In genomic region chr9:34377402-34377741, GRCh38 we compare ENCODE assay signal across 8 cellular contexts. TPM values are rescaled to one million over a fixed set of nuclear protein-coding genes. Genes with fewer than 3 reads are reported as not detected.
DNase-seq lines count a peak whose midpoint lies in the region; ATAC-seq and TF ChIP-seq lines count a peak whose summit lies in the region.

No MANE protein-coding gene starts in this region.

- H3K79me2 ChIP-seq in GM23338 (replicated peaks; ENCODE audit: insufficient read depth), result no peaks in the 10 kb centered on the region

- peaks cover 43% of the 10 kb centered on the region for H3K27me3 ChIP-seq in GM23338 (ENCODE audit: insufficient read depth)

- H3K9ac ChIP-seq in SK-N-MC (ENCODE audit: insufficient read length), result no peak overlapping the region

- no peak for ATAC-seq in GM23338
- ATAC-seq in GM18502 (IDR thresholded peaks at IDR 0.05; ENCODE audit: poor library complexity, unreplicated experiment), result no peak
- ATAC-seq in HG02759 (IDR thresholded peaks at IDR 0.05; ENCODE audit: unreplicated experiment), result no peak
- ATAC-seq in GM19351 (IDR thresholded peaks at IDR 0.05; ENCODE audit: unreplicated experiment), result no peak

- intact Hi-C loops in posterior vena cava (cut with DNase I), result loop anchor here in 1 of 2 donors (2.0 kb wide), 1 partner anchor 39 kb away; no protein-coding TSS in a partner anchor

- no peaks in the 10 kb centered on the region; the same call in 1 of the 2 replicates for H3F3A ChIP-seq in GM23338 (replicated peaks; ENCODE audit: low read depth)

- no peak for TF ChIP-seq CTCF in GM23338 (conservative IDR thresholded peaks at IDR 0.05; ENCODE audit: low read depth in 2 of 2)
- TF ChIP-seq CTCF in foreskin fibroblast (IDR thresholded peaks at IDR 0.05; ENCODE audit: low read depth, low read length), result no peak

- no peaks in the 10 kb centered on the region for H3K9me2 ChIP-seq in GM23338 (ENCODE audit: insufficient read depth)

- H2AFZ ChIP-seq in GM23338, result peak overlapping the region; percentile 93

- no peaks in the 10 kb centered on the region; the same call in 2 of the 3 replicates for H3K36me3 Mint-ChIP-seq in GM23338 (ENCODE audit: low read depth)

- H3K4me1 Mint-ChIP-seq in GM23338, result peaks cover 31% of the 10 kb centered on the region

- H3K27ac Mint-ChIP-seq in GM23338, result no peak overlapping the region

- H4K20me1 ChIP-seq in GM23338 (replicated peaks; ENCODE audit: insufficient read depth), result no peaks in the 10 kb centered on the region

- H3K4me1 ChIP-seq in GM23338 (ENCODE audit: insufficient read depth), result peaks cover 29% of the 10 kb centered on the region

- H3K9me3 ChIP-seq in SK-N-MC (ENCODE audit: low read depth, low read length), result no peaks in the 10 kb centered on the region

- no peak for DNase-seq in GM23338 (ENCODE audit: low spot score)
- DNase-seq in SK-N-MC (ENCODE audit: low read depth, low spot score), result no peak
- DNase-seq in foreskin fibroblast, result peak in 1 of 2 donors; percentile 33
- DNase-seq in posterior vena cava (ENCODE audit: low spot score), result peak; percentile 81
- no peak for DNase-seq in NCI-H1105 (lab: John Stamatoyannopoulos, UW)

- peak overlapping the region; percentile 83 for H3K4me3 Mint-ChIP-seq in GM23338

- H3K36me3 ChIP-seq in GM23338 (ENCODE audit: insufficient read depth), result no peaks in the 10 kb centered on the region
- H3K36me3 ChIP-seq in SK-N-MC (ENCODE audit: insufficient read depth, low read length), result no peaks in the 10 kb centered on the region

- peak overlapping the region; percentile 80 for H3K4me2 ChIP-seq in GM23338

- no peaks in the 10 kb centered on the region; the same call in 2 of the 3 replicates for H3K9me3 Mint-ChIP-seq in GM23338

- peak overlapping the region; percentile 81 for H3K4me3 ChIP-seq in GM23338
- peak overlapping the region; percentile 86 for H3K4me3 ChIP-seq in SK-N-MC
- peak overlapping the region; percentile 60 to 80 for H3K4me3 ChIP-seq in foreskin fibroblast (ENCODE audit: low read depth in 1 of 2, low read length in 2 of 2)

- H3K27me3 Mint-ChIP-seq in GM23338 (ENCODE audit: insufficient read depth, low read depth, poor library complexity), result peaks cover 40% of the 10 kb centered on the region

- H3K27ac ChIP-seq in GM23338 (ENCODE audit: low read depth), result no peak overlapping the region
- H3K27ac ChIP-seq in SK-N-MC, result no peak overlapping the region

TF ChIP-seq in GM23338, 12 proteins besides CTCF, POLR2A, EP300 and RAD21 (continues in another document):
- TF ChIP-seq ZNF114 (CRISPR knock-in tag; IDR thresholded peaks at IDR 0.05) (no peak), JUNB (IDR thresholded peaks at IDR 0.05; ENCODE audit: unreplicated experiment) (no peak), POLR2AphosphoS5 (IDR thresholded peaks at IDR 0.05; ENCODE audit: low read depth) (no peak), EZH2phosphoT487 (IDR thresholded peaks at IDR 0.05; ENCODE audit: unreplicated experiment) (no peak), ETS1 (IDR thresholded peaks at IDR 0.05) (no peak), NANOG (IDR thresholded peaks at IDR 0.05; ENCODE audit: borderline replicate concordance) (no peak), STAT1 (IDR thresholded peaks at IDR 0.05; ENCODE audit: unreplicated experiment) (no peak), ZNF462 (CRISPR knock-in tag; IDR thresholded peaks at IDR 0.05) (no peak), ZNF331 (CRISPR knock-in tag; IDR thresholded peaks at IDR 0.05; ENCODE audit: low read depth) (no peak), EZH2 (IDR thresholded peaks at IDR 0.05; ENCODE audit: low read depth, unreplicated experiment) (no peak), CREB1 (CRISPR knock-in tag; IDR thresholded peaks at IDR 0.05; ENCODE audit: low read depth) (no peak; the same call in 1 of the 2 replicates)

RNA-seq across cellular contexts. Expression of gene MYORG, which starts 0.7 kb away (rescaled TPM):
- total RNA-seq in GM23338 (2014; rRNA removed; shearing (Covaris generic)), result 4.9 and 7.3 TPM in 2 replicates
- polyA plus RNA-seq in GM23338 (2016; fragmentation: Nextera tagmentation; extraction: Ambion mirVana), result 1.3 and 1.5 TPM in 2 replicates
- 10 to 100 TPM; 12.0 to 30.6 TPM for total RNA-seq in posterior vena cava

RNA-seq across cellular contexts. Expression of gene NUDT2, which starts 48.0 kb away (rescaled TPM):
- total RNA-seq in GM23338 (2014; rRNA removed; shearing (Covaris generic)), result 9.5 and 12.1 TPM in 2 replicates
- 16.4 and 16.9 TPM in 2 replicates for polyA plus RNA-seq in GM23338 (2016; fragmentation: Nextera tagmentation; extraction: Ambion mirVana)
- total RNA-seq in posterior vena cava, result 10 to 100 TPM; 14.0 to 14.9 TPM

RNA-seq across cellular contexts. Expression of gene KIF24, which starts 48.3 kb away (rescaled TPM):
- total RNA-seq in GM23338 (2014; rRNA removed; shearing (Covaris generic)), result 4.4 and 4.7 TPM in 2 replicates
- polyA plus RNA-seq in GM23338 (2016; fragmentation: Nextera tagmentation; extraction: Ambion mirVana), result 1.0 and 1.3 TPM in 2 replicates
- total RNA-seq in posterior vena cava, result under 1 TPM; 0.38 to 0.74 TPM
